1 cellular context compared by ENCODE assay signal in the genomic region with DNA sequence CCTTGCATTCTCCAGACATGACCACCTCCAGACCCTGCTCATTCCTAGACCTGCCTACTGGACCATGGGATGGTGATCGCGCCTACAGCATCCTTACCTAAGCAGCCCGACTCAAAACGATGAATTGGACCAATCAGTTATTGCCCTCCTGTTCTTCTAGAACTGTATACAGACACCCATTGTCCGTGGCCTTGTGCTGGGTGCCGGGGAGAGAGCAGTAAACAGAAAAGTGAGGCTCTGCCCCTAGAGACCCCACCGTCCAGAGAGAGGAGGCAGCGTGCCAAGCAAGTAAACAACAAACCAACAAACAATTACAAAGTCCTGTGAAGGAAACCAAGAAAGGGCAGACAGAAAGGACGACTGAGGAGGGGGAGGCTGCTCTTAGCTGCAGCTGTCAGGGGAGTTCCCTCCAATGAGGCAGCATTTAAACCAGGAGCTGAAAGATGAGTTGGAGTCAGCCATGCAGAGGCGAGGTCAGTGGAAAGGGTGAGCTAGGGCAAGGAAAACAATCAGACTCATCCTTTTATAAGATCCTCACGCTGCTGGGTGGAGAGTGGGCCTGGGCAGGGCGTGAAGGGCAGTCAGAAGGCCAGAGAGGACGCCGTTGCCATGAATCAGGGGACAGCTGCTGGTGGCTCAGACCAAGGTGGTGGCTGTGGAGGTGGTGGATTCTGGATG.
TF ChIP-seq lines count a peak whose summit lies in the region.

No MANE protein-coding gene starts in this region.

TF ChIP-seq in GM23338, 12 proteins besides CTCF, POLR2A, EP300 and RAD21 (continued from another document):
- TF ChIP-seq STAT1 (IDR thresholded peaks at IDR 0.05; ENCODE audit: unreplicated experiment), result no peak
- TF ChIP-seq NANOG (IDR thresholded peaks at IDR 0.05; ENCODE audit: borderline replicate concordance), result no peak
- no peak for TF ChIP-seq ZNF331 (CRISPR knock-in tag; IDR thresholded peaks at IDR 0.05; ENCODE audit: low read depth)
- TF ChIP-seq CREB1 (CRISPR knock-in tag; IDR thresholded peaks at IDR 0.05; ENCODE audit: low read depth), result no peak
